In genomic region chr20:36605309-36606170, GRCh38 we compare ENCODE assay signal across 1 cellular context.
TF ChIP-seq lines count a peak whose summit lies in the region.

TSS of gene RAB5IF (plus strand) at chr20:36605779. CDS start at chr20:36605952, 173 bp downstream.

TF ChIP-seq in K562, 482 proteins besides CTCF, POLR2A, EP300 and RAD21 (continued from another document and continues in another):
- TF ChIP-seq, protein P1, sequence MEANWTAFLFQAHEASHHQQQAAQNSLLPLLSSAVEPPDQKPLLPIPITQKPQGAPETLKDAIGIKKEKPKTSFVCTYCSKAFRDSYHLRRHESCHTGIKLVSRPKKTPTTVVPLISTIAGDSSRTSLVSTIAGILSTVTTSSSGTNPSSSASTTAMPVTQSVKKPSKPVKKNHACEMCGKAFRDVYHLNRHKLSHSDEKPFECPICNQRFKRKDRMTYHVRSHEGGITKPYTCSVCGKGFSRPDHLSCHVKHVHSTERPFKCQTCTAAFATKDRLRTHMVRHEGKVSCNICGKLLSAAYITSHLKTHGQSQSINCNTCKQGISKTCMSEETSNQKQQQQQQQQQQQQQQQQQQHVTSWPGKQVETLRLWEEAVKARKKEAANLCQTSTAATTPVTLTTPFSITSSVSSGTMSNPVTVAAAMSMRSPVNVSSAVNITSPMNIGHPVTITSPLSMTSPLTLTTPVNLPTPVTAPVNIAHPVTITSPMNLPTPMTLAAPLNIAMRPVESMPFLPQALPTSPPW (CRISPR knock-in tag; IDR thresholded peaks at IDR 0.05): peak; percentile 80
- no peak for TF ChIP-seq RCOR1 (IDR thresholded peaks at IDR 0.05; ENCODE audit: borderline replicate concordance in 1 of 2, low read depth in 2 of 2, low read length in 2 of 2)
- TF ChIP-seq ZFP1 (CRISPR knock-in tag; IDR thresholded peaks at IDR 0.05): no peak
- TF ChIP-seq KDM1A (IDR thresholded peaks at IDR 0.05): no peak
- no peak for TF ChIP-seq ZNF431 (CRISPR knock-in tag; IDR thresholded peaks at IDR 0.05)
- TF ChIP-seq, protein P2, sequence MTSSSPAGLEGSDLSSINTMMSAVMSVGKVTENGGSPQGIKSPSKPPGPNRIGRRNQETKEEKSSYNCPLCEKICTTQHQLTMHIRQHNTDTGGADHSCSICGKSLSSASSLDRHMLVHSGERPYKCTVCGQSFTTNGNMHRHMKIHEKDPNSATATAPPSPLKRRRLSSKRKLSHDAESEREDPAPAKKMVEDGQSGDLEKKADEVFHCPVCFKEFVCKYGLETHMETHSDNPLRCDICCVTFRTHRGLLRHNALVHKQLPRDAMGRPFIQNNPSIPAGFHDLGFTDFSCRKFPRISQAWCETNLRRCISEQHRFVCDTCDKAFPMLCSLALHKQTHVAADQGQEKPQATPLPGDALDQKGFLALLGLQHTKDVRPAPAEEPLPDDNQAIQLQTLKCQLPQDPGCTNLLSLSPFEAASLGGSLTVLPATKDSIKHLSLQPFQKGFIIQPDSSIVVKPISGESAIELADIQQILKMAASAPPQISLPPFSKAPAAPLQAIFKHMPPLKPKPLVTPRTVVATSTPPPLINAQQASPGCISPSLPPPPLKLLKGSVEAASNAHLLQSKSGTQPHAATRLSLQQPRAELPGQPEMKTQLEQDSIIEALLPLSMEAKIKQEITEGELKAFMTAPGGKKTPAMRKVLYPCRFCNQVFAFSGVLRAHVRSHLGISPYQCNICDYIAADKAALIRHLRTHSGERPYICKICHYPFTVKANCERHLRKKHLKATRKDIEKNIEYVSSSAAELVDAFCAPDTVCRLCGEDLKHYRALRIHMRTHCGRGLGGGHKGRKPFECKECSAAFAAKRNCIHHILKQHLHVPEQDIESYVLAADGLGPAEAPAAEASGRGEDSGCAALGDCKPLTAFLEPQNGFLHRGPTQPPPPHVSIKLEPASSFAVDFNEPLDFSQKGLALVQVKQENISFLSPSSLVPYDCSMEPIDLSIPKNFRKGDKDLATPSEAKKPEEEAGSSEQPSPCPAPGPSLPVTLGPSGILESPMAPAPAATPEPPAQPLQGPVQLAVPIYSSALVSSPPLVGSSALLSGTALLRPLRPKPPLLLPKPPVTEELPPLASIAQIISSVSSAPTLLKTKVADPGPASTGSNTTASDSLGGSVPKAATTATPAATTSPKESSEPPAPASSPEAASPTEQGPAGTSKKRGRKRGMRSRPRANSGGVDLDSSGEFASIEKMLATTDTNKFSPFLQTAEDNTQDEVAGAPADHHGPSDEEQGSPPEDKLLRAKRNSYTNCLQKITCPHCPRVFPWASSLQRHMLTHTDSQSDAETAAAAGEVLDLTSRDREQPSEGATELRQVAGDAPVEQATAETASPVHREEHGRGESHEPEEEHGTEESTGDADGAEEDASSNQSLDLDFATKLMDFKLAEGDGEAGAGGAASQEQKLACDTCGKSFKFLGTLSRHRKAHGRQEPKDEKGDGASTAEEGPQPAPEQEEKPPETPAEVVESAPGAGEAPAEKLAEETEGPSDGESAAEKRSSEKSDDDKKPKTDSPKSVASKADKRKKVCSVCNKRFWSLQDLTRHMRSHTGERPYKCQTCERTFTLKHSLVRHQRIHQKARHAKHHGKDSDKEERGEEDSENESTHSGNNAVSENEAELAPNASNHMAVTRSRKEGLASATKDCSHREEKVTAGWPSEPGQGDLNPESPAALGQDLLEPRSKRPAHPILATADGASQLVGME (CRISPR knock-in tag; IDR thresholded peaks at IDR 0.05): no peak
- TF ChIP-seq GATA2 (CRISPR knock-in tag; IDR thresholded peaks at IDR 0.05): no peak
- TF ChIP-seq MAFF (IDR thresholded peaks at IDR 0.05; ENCODE audit: low read length): no peak
- TF ChIP-seq ZZZ3 (IDR thresholded peaks at IDR 0.05): no peak
- TF ChIP-seq ZBTB17 (CRISPR knock-in tag; IDR thresholded peaks at IDR 0.05): no peak
- no peak for TF ChIP-seq BRF2 (IDR thresholded peaks at IDR 0.05; ENCODE audit: borderline replicate concordance, insufficient read depth, insufficient read length)
- TF ChIP-seq SRF (CRISPR knock-in tag; IDR thresholded peaks at IDR 0.05): peak in 1 of 2 experiments; percentile 22; a peak in 1 of 4 replicates
- TF ChIP-seq ZKSCAN1 (IDR thresholded peaks at IDR 0.05; ENCODE audit: low read depth, low read length): 0 out of 2 replicates have a peak, but pooled peaks have one; percentile 6
- TF ChIP-seq, protein P3, sequence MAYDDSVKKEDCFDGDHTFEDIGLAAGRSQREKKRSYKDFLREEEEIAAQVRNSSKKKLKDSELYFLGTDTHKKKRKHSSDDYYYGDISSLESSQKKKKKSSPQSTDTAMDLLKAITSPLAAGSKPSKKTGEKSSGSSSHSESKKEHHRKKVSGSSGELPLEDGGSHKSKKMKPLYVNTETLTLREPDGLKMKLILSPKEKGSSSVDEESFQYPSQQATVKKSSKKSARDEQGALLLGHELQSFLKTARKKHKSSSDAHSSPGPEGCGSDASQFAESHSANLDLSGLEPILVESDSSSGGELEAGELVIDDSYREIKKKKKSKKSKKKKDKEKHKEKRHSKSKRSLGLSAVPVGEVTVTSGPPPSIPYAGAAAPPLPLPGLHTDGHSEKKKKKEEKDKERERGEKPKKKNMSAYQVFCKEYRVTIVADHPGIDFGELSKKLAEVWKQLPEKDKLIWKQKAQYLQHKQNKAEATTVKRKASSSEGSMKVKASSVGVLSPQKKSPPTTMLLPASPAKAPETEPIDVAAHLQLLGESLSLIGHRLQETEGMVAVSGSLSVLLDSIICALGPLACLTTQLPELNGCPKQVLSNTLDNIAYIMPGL (CRISPR knock-in tag; IDR thresholded peaks at IDR 0.05): no peak
- no peak for TF ChIP-seq SAFB2 (IDR thresholded peaks at IDR 0.05; ENCODE audit: borderline replicate concordance, low read depth, low read length, severe bottlenecking)
- TF ChIP-seq TAF7 (tag; IDR thresholded peaks at IDR 0.05): peak; percentile 75
- no peak for TF ChIP-seq ZNF445 (CRISPR knock-in tag; IDR thresholded peaks at IDR 0.05; ENCODE audit: low read depth)
- TF ChIP-seq PYGO2 (tag; IDR thresholded peaks at IDR 0.05): no peak
- TF ChIP-seq POLR2H (tag; IDR thresholded peaks at IDR 0.05; ENCODE audit: low read depth): peak; percentile 90
- TF ChIP-seq, protein P4, sequence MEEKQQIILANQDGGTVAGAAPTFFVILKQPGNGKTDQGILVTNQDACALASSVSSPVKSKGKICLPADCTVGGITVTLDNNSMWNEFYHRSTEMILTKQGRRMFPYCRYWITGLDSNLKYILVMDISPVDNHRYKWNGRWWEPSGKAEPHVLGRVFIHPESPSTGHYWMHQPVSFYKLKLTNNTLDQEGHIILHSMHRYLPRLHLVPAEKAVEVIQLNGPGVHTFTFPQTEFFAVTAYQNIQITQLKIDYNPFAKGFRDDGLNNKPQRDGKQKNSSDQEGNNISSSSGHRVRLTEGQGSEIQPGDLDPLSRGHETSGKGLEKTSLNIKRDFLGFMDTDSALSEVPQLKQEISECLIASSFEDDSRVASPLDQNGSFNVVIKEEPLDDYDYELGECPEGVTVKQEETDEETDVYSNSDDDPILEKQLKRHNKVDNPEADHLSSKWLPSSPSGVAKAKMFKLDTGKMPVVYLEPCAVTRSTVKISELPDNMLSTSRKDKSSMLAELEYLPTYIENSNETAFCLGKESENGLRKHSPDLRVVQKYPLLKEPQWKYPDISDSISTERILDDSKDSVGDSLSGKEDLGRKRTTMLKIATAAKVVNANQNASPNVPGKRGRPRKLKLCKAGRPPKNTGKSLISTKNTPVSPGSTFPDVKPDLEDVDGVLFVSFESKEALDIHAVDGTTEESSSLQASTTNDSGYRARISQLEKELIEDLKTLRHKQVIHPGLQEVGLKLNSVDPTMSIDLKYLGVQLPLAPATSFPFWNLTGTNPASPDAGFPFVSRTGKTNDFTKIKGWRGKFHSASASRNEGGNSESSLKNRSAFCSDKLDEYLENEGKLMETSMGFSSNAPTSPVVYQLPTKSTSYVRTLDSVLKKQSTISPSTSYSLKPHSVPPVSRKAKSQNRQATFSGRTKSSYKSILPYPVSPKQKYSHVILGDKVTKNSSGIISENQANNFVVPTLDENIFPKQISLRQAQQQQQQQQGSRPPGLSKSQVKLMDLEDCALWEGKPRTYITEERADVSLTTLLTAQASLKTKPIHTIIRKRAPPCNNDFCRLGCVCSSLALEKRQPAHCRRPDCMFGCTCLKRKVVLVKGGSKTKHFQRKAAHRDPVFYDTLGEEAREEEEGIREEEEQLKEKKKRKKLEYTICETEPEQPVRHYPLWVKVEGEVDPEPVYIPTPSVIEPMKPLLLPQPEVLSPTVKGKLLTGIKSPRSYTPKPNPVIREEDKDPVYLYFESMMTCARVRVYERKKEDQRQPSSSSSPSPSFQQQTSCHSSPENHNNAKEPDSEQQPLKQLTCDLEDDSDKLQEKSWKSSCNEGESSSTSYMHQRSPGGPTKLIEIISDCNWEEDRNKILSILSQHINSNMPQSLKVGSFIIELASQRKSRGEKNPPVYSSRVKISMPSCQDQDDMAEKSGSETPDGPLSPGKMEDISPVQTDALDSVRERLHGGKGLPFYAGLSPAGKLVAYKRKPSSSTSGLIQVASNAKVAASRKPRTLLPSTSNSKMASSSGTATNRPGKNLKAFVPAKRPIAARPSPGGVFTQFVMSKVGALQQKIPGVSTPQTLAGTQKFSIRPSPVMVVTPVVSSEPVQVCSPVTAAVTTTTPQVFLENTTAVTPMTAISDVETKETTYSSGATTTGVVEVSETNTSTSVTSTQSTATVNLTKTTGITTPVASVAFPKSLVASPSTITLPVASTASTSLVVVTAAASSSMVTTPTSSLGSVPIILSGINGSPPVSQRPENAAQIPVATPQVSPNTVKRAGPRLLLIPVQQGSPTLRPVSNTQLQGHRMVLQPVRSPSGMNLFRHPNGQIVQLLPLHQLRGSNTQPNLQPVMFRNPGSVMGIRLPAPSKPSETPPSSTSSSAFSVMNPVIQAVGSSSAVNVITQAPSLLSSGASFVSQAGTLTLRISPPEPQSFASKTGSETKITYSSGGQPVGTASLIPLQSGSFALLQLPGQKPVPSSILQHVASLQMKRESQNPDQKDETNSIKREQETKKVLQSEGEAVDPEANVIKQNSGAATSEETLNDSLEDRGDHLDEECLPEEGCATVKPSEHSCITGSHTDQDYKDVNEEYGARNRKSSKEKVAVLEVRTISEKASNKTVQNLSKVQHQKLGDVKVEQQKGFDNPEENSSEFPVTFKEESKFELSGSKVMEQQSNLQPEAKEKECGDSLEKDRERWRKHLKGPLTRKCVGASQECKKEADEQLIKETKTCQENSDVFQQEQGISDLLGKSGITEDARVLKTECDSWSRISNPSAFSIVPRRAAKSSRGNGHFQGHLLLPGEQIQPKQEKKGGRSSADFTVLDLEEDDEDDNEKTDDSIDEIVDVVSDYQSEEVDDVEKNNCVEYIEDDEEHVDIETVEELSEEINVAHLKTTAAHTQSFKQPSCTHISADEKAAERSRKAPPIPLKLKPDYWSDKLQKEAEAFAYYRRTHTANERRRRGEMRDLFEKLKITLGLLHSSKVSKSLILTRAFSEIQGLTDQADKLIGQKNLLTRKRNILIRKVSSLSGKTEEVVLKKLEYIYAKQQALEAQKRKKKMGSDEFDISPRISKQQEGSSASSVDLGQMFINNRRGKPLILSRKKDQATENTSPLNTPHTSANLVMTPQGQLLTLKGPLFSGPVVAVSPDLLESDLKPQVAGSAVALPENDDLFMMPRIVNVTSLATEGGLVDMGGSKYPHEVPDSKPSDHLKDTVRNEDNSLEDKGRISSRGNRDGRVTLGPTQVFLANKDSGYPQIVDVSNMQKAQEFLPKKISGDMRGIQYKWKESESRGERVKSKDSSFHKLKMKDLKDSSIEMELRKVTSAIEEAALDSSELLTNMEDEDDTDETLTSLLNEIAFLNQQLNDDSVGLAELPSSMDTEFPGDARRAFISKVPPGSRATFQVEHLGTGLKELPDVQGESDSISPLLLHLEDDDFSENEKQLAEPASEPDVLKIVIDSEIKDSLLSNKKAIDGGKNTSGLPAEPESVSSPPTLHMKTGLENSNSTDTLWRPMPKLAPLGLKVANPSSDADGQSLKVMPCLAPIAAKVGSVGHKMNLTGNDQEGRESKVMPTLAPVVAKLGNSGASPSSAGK (IDR thresholded peaks at IDR 0.05): no peak; the same call in none of the 2 replicates
- TF ChIP-seq MCM7 (IDR thresholded peaks at IDR 0.05): no peak
- no peak for TF ChIP-seq ZNF239 (CRISPR knock-in tag; IDR thresholded peaks at IDR 0.05)
- TF ChIP-seq ZNF584 (CRISPR knock-in tag; IDR thresholded peaks at IDR 0.05; ENCODE audit: low read depth): peak; percentile 84
- no peak for TF ChIP-seq RBM39 (optimal IDR thresholded peaks at IDR 0.05; ENCODE audit: low read depth, low read length)
- peak; percentile 93 for TF ChIP-seq ZBTB12 (CRISPR knock-in tag; IDR thresholded peaks at IDR 0.05)
- no peak for TF ChIP-seq POLR2AphosphoS2 (IDR thresholded peaks at IDR 0.05; ENCODE audit: low read length)
- TF ChIP-seq GTF2E2 (tag; IDR thresholded peaks at IDR 0.05): no peak
- no peak for TF ChIP-seq ARID2 (IDR thresholded peaks at IDR 0.05)
- peak; percentile 85 for TF ChIP-seq SUPT5H (IDR thresholded peaks at IDR 0.05)
- peak; percentile 89 for TF ChIP-seq CXXC5 (CRISPR knock-in tag; IDR thresholded peaks at IDR 0.05)
- TF ChIP-seq BRD9 (IDR thresholded peaks at IDR 0.05; ENCODE audit: low read depth, partially characterized antibody): no peak
- TF ChIP-seq TSC22D4 (tag; IDR thresholded peaks at IDR 0.05): no peak
- TF ChIP-seq, protein P5, sequence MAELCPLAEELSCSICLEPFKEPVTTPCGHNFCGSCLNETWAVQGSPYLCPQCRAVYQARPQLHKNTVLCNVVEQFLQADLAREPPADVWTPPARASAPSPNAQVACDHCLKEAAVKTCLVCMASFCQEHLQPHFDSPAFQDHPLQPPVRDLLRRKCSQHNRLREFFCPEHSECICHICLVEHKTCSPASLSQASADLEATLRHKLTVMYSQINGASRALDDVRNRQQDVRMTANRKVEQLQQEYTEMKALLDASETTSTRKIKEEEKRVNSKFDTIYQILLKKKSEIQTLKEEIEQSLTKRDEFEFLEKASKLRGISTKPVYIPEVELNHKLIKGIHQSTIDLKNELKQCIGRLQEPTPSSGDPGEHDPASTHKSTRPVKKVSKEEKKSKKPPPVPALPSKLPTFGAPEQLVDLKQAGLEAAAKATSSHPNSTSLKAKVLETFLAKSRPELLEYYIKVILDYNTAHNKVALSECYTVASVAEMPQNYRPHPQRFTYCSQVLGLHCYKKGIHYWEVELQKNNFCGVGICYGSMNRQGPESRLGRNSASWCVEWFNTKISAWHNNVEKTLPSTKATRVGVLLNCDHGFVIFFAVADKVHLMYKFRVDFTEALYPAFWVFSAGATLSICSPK (IDR thresholded peaks at IDR 0.05; ENCODE audit: borderline replicate concordance): no peak
- TF ChIP-seq ILF3 (IDR thresholded peaks at IDR 0.05; ENCODE audit: borderline replicate concordance): no peak
- TF ChIP-seq ZNF408 (CRISPR knock-in tag; IDR thresholded peaks at IDR 0.05; ENCODE audit: low read depth): no peak
- TF ChIP-seq HNRNPL (IDR thresholded peaks at IDR 0.05; ENCODE audit: low read depth, low read length): no peak
- TF ChIP-seq SIN3B (IDR thresholded peaks at IDR 0.05; ENCODE audit: low read depth): peak; percentile 78
